13 cellular contexts compared by ENCODE assay signal in the genomic region with DNA sequence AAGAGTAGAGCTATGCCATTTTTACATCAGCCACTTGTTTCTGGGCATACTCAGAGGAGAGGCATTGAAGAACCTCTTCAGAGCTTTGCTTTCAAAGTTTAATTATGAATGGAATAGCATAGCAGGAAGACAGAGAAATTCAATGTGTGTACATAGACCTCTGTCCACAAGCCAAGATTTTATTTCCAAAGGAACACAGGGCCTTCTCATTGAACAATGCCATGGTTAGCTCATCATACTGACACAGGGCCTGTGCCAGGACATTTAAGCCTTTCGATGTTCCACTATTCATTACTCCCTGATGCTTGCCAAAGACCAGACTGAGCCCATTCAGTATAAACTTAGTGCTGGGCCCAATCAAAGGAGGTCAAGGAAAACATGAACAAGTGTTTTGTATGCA.
DNase-seq lines count a peak whose midpoint lies in the region; ATAC-seq, FAIRE-seq and TF ChIP-seq lines count a peak whose summit lies in the region.
"Had no signal": no experiment of that assay in that cellular context is flagged by ENCODE, and none has a peak within 500 bp of the region (broad histone marks: within the 10 kb centered on the region; RNA-seq: fewer than 3 reads in every experiment).

No MANE protein-coding gene starts in this region.

- no peaks in the 10 kb centered on the region for H3K27me3 ChIP-seq in pancreas

- peak in 3 of 4 donors; percentile 28 to 37 (median 32) for ATAC-seq in pancreas

- 34 to 56% methylated on average over 1 of the region's 1 CpG for WGBS in pancreas, 2 donors

- no peak overlapping the region for H3K4me3 ChIP-seq in pancreas
- H3K4me3 ChIP-seq: smooth muscle cell had no signal

- DNase-seq in DMS79 treated with DMSO at 0.1 percent for 48 hours (lab: John Stamatoyannopoulos, UW) (peak; percentile 27), SK-MEL-5 (ENCODE audit: low read depth, low spot score) (peak; percentile 51), frontal cortex (ENCODE audit: low spot score in 2 of 2) (peak; percentile 24 to 31), pancreas (no peak), GM10248 (ENCODE audit: extremely low spot score) (no peak), GM10266 (ENCODE audit: extremely low spot score) (no peak)
- DNase-seq in activated T-cell treated with anti-CD3 and anti-CD28 coated beads, Interleukin-2, amount 50 U/mL, for 1 hour, result no peak
- DNase-seq in stimulated activated CD4-positive, alpha-beta T cell treated with anti-CD3 and anti-CD28 coated beads, Interleukin-2, amount 100 ng/mL, for 24 hours, result no peak
- DNase-seq: mammary epithelial cell, NCI-H524 had no signal

- H3K9me3 ChIP-seq in pancreas, result no peaks in the 10 kb centered on the region

- H3K36me3 ChIP-seq in pancreas, result no peaks in the 10 kb centered on the region

- POLR2A ChIA-PET in GM10248 (lab: Yijun Ruan, JAX), result no interaction called here

- CTCF ChIA-PET in GM10248 (lab: Yijun Ruan, JAX), result interaction anchor here (1.0 to 1.6 kb wide), 2 partner anchors 9 to 38 kb away, joined by 3 read pairs; no protein-coding TSS in a partner anchor

- no peak overlapping the region for H3K27ac ChIP-seq in pancreas
- H3K27ac ChIP-seq: epithelial cell of prostate had no signal

- FAIRE-seq in frontal cortex (lab: Jason Lieb, UNC) (peak; percentile 96), pancreas (lab: Jason Lieb, UNC) (no peak)
- FAIRE-seq: H54 had no signal

- no peak for TF ChIP-seq CTCF in pancreas (IDR thresholded peaks at IDR 0.05)
- TF ChIP-seq CTCF in GM10248 (IDR thresholded peaks at IDR 0.05; ENCODE audit: control extremely low read depth, extremely low read depth, low read depth, missing control alignments), result no peak
- TF ChIP-seq CTCF in GM10266 (IDR thresholded peaks at IDR 0.05; ENCODE audit: control insufficient read depth, insufficient read depth, low read depth, missing control alignments), result no peak

- in situ Hi-C loops in SK-MEL-5 (cut with HindIII; ENCODE audit: low pct_unique_long_range_greater_than_20kb, low sequenced_read_pairs), result no loop called here

- intact Hi-C loops in pancreas (cut with DNase I), result no loop called here

- peaks cover 0 to 11% (median 11%) of the 10 kb centered on the region in 3 donors for H3K4me1 ChIP-seq in pancreas

Comparison
In these comparisons a context has a peak if more than half of its experiments do, and no peak if none do; other contexts are left out.
1. DNase-seq: peak in DMS79 treated with DMSO at 0.1 percent for 48 hours (single experiment), SK-MEL-5 (single experiment) and frontal cortex (2 of 2); none in pancreas (0 of 6), activated T-cell treated with anti-CD3 and anti-CD28 coated beads, Interleukin-2, amount 50 U/mL, for 1 hour (single experiment), stimulated activated CD4-positive, alpha-beta T cell treated with anti-CD3 and anti-CD28 coated beads, Interleukin-2, amount 100 ng/mL, for 24 hours (0 of 2), GM10248 (single experiment) and GM10266 (single experiment).